In genomic region chr10:96415150-96415895, GRCh38 we compare ENCODE assay signal across 23 cellular contexts. TPM values are rescaled to one million over a fixed set of nuclear protein-coding genes. Genes with fewer than 3 reads are reported as not detected.
DNase-seq lines count a peak whose midpoint lies in the region; ATAC-seq and TF ChIP-seq lines count a peak whose summit lies in the region.
"Had no signal": no experiment of that assay in that cellular context is flagged by ENCODE, and none has a peak within 500 bp of the region (broad histone marks: within the 10 kb centered on the region; RNA-seq: fewer than 3 reads in every experiment).

No MANE protein-coding gene starts in this region.

- no peak for ATAC-seq in activated T-cell treated with anti-CD3 and anti-CD28 coated beads, Interleukin-2, amount 50 U/mL, for 4 hours
- ATAC-seq: CD8-positive, alpha-beta T cell; GM12878 had no signal

- H3K9ac ChIP-seq in endodermal cell (ENCODE audit: extremely low read depth, low read length, poor library complexity, severe bottlenecking), result no peak overlapping the region
- H3K9ac ChIP-seq: GM23248 had no signal

- H3K4me1 Mint-ChIP-seq in endodermal cell (peaks cover 2% of the 10 kb centered on the region), osteocyte (ENCODE audit: unreplicated experiment) (peaks cover 4% of the 10 kb centered on the region)
- H3K4me1 Mint-ChIP-seq in activated T-cell treated with anti-CD3 and anti-CD28 coated beads, Interleukin-2, amount 50 U/mL, for 4 hours (ENCODE audit: low read depth), result no peaks in the 10 kb centered on the region
- H3K4me1 Mint-ChIP-seq: CD4-positive, CD25-positive, alpha-beta regulatory T cell had no signal

- H3K36me3 ChIP-seq in HEK293 (ENCODE audit: control insufficient read depth in 2 of 2, insufficient read depth in 1 of 2, low read length in 2 of 2) (no peaks in the 10 kb centered on the region), endodermal cell (ENCODE audit: control insufficient read depth, insufficient read depth, low read length) (no peaks in the 10 kb centered on the region), A673 (ENCODE audit: insufficient read depth, low read length, poor library complexity, severe bottlenecking) (no peaks in the 10 kb centered on the region)
- H3K36me3 ChIP-seq: BE2C had no signal

- BruUV-seq in A673 (replicated peaks; lab: Mats Ljungman, UMichigan), result no TSS peak

- TF ChIP-seq CTCF in HEK293 (tag by site-specific recombination; IDR thresholded peaks at IDR 0.05) (no peak), endodermal cell (conservative IDR thresholded peaks at IDR 0.05) (no peak), osteocyte (IDR thresholded peaks at IDR 0.05) (no peak), A673 (conservative IDR thresholded peaks at IDR 0.05; ENCODE audit: low read depth, low read length) (no peak)

- H3K27ac ChIP-seq in HEK293 (ENCODE audit: extremely low read depth, low read depth, low read length) (no peak overlapping the region), endodermal cell (ENCODE audit: low read depth, low read length) (no peak overlapping the region), A673 (ENCODE audit: low read depth, low read length, poor library complexity, severe bottlenecking) (no peak overlapping the region)
- H3K27ac ChIP-seq: 22Rv1, C4-2B, GM23248 had no signal

- peak; percentile 34 for DNase-seq in NOMO-1 treated with DMSO at 0.1 percent for 48 hours (lab: John Stamatoyannopoulos, UW; ENCODE audit: unreplicated experiment)
- no peak for DNase-seq in NOMO-1 treated with dmso at 0.1 percent for 144 hours (lab: John Stamatoyannopoulos, UW; ENCODE audit: unreplicated experiment)
- no peak for DNase-seq in endodermal cell
- peak; percentile 23 for DNase-seq in osteocyte (ENCODE audit: extremely low spot score, unreplicated experiment)
- no peak for DNase-seq in iPS-NIHi7 (ENCODE audit: extremely low spot score)
- no peak for DNase-seq in A673 (ENCODE audit: low spot score)
- DNase-seq in activated T-cell treated with anti-CD3 and anti-CD28 coated beads, Interleukin-2, amount 50 U/mL, for 4 hours, result no peak
- DNase-seq: AML-193; BE2C; Caco-2; CD4-positive, CD25-positive, alpha-beta regulatory T cell; CD8-positive, alpha-beta T cell; DMS153; EL; GDM1; GM23248; H7; HCEC 1CT had no signal

- CTCF ChIA-PET in HEK293 (lab: Yijun Ruan, JAX) (interaction anchor here (0.5 to 0.8 kb wide), 3 partner anchors 75 to 193 kb away, joined by 3 to 5 read pairs (median 3); no protein-coding TSS in a partner anchor), A673 (lab: Charles Lee) (no interaction called here)

- POLR2A ChIA-PET in HEK293 (lab: Yijun Ruan, JAX) (interaction anchor here (0.7 kb wide), 1 partner anchor 461 kb away, joined by 3 read pairs; no protein-coding TSS in a partner anchor), A673 (lab: Charles Lee; ENCODE audit: low non-redundant PET) (no interaction called here)

- no peaks in the 10 kb centered on the region for H3K27me3 ChIP-seq in endodermal cell (ENCODE audit: control insufficient read depth, insufficient read depth, low read length, poor library complexity, severe bottlenecking)
- peaks cover 28% of the 10 kb centered on the region for H3K27me3 ChIP-seq in A673 (replicated peaks; ENCODE audit: insufficient read depth, low read depth, low read length, poor library complexity)

- H3K9me3 ChIP-seq in HEK293 (ENCODE audit: control insufficient read depth, insufficient read depth, low read depth, low read length), result no peaks in the 10 kb centered on the region
- H3K9me3 ChIP-seq in endodermal cell (ENCODE audit: control insufficient read depth, low read length), result no peaks in the 10 kb centered on the region
- no peaks in the 10 kb centered on the region for H3K9me3 ChIP-seq in A673 (ENCODE audit: low read depth, low read length, poor library complexity, severe bottlenecking)
- H3K9me3 ChIP-seq: BE2C, Caco-2 had no signal

- intact Hi-C loops in A673 (cut with micrococcal nuclease; ENCODE audit: unreplicated experiment), result no loop called here

- H3K4me1 ChIP-seq in HEK293 (ENCODE audit: control insufficient read depth, insufficient read depth, low read length) (peaks cover 15% of the 10 kb centered on the region), endodermal cell (ENCODE audit: control insufficient read depth, insufficient read depth, low read length) (peaks cover 6% of the 10 kb centered on the region), A673 (ENCODE audit: insufficient read depth, low read length, poor library complexity, severe bottlenecking) (peaks cover 5% of the 10 kb centered on the region)
- H3K4me1 ChIP-seq: Caco-2 had no signal

- H3K27me3 Mint-ChIP-seq in endodermal cell (ENCODE audit: insufficient read depth), result peaks cover 6% of the 10 kb centered on the region
- H3K27me3 Mint-ChIP-seq in osteocyte (ENCODE audit: unreplicated experiment), result peaks cover 9% of the 10 kb centered on the region
- H3K27me3 Mint-ChIP-seq in activated T-cell treated with anti-CD3 and anti-CD28 coated beads, Interleukin-2, amount 50 U/mL, for 4 hours (ENCODE audit: low read depth), result peaks cover 13% of the 10 kb centered on the region

- no peak overlapping the region for H3K4me3 ChIP-seq in HEK293 (ENCODE audit: low read depth, low read length)
- peak overlapping the region; percentile 63 for H3K4me3 ChIP-seq in endodermal cell (ENCODE audit: low read length)
- H3K4me3 ChIP-seq in A673 (ENCODE audit: low read depth, low read length, poor library complexity, severe bottlenecking), result no peak overlapping the region
- H3K4me3 ChIP-seq: GM12878, GM23248 had no signal

- no peak overlapping the region for H3K27ac Mint-ChIP-seq in endodermal cell
- no peak overlapping the region for H3K27ac Mint-ChIP-seq in osteocyte (ENCODE audit: unreplicated experiment)
- H3K27ac Mint-ChIP-seq: CD4-positive, CD25-positive, alpha-beta regulatory T cell; CD8-positive, alpha-beta T cell had no signal

- H3K9me3 Mint-ChIP-seq in endodermal cell (no peaks in the 10 kb centered on the region), osteocyte (ENCODE audit: unreplicated experiment) (no peaks in the 10 kb centered on the region)
- H3K9me3 Mint-ChIP-seq in activated T-cell treated with anti-CD3 and anti-CD28 coated beads, Interleukin-2, amount 50 U/mL, for 4 hours, result no peaks in the 10 kb centered on the region
- H3K9me3 Mint-ChIP-seq: CD8-positive, alpha-beta T cell had no signal

- H3K4me3 Mint-ChIP-seq in endodermal cell (no peak overlapping the region), osteocyte (ENCODE audit: unreplicated experiment) (no peak overlapping the region)
- H3K4me3 Mint-ChIP-seq in activated T-cell treated with anti-CD3 and anti-CD28 coated beads, Interleukin-2, amount 50 U/mL, for 4 hours, result no peak overlapping the region
- H3K4me3 Mint-ChIP-seq: CD4-positive, CD25-positive, alpha-beta regulatory T cell; CD8-positive, alpha-beta T cell had no signal

- H3K36me3 Mint-ChIP-seq in endodermal cell (ENCODE audit: low read depth) (no peaks in the 10 kb centered on the region), osteocyte (ENCODE audit: unreplicated experiment) (no peaks in the 10 kb centered on the region)
- no peaks in the 10 kb centered on the region for H3K36me3 Mint-ChIP-seq in activated T-cell treated with anti-CD3 and anti-CD28 coated beads, Interleukin-2, amount 50 U/mL, for 4 hours (ENCODE audit: insufficient read depth)
- H3K36me3 Mint-ChIP-seq: CD4-positive, CD25-positive, alpha-beta regulatory T cell; CD8-positive, alpha-beta T cell had no signal

- WGBS in endodermal cell (ENCODE audit: insufficient coverage in 1 of 2, insufficient read length in 1 of 2), 2 experiments, result 67 to 91% methylated on average over 1 of the region's 1 CpG

TF ChIP-seq in HEK293, 187 proteins besides CTCF, POLR2A, EP300 and RAD21:
- no peak for TF ChIP-seq ZNF239 (tag by site-specific recombination; IDR thresholded peaks at IDR 0.05)
- TF ChIP-seq ZNF596 (tag by site-specific recombination; IDR thresholded peaks at IDR 0.05), result peak; percentile 92
- TF ChIP-seq ZFP3 (tag by site-specific recombination; IDR thresholded peaks at IDR 0.05; ENCODE audit: low read depth), result peak; percentile 86
TF ChIP-seq in HEK293: peak in this region for 2.

RNA-seq across cellular contexts. Expression of gene OPALIN, which starts 56.5 kb away (rescaled TPM):
- not detected for total RNA-seq in endodermal cell
- not detected for polyA plus RNA-seq in endodermal cell (2013, experiment 1 of 2)
- polyA plus RNA-seq in endodermal cell (2013, experiment 2 of 2), result not detected
- not detected in 2 replicates for total RNA-seq in osteocyte
- not detected in 2 replicates for total RNA-seq in A673 (2021)
- total RNA-seq in activated T-cell treated with anti-CD3 and anti-CD28 coated beads, Interleukin-2, amount 50 U/mL, for 4 hours, result not detected
- total RNA-seq: Caco-2; CD4-positive, CD25-positive, alpha-beta regulatory T cell; CD8-positive, alpha-beta T cell; GM12878; GM23248; H1; H7 had no signal
- polyA plus RNA-seq: CD4-positive, CD25-positive, alpha-beta regulatory T cell; GM12878; GM23248 had no signal

Comparison
In these comparisons a context has a peak if more than half of its experiments do, and no peak if none do; other contexts are left out.
1. DNase-seq: peak in NOMO-1 treated with DMSO at 0.1 percent for 48 hours (single experiment) and osteocyte (single experiment); none in NOMO-1 treated with dmso at 0.1 percent for 144 hours (single experiment), endodermal cell (single experiment), iPS-NIHi7 (single experiment), A673 (single experiment) and activated T-cell treated with anti-CD3 and anti-CD28 coated beads, Interleukin-2, amount 50 U/mL, for 4 hours (single experiment).